Comparison of ENCODE assay signal across 1 cellular context in genomic region chr9:72365525-72366256, GRCh38.
A peak's percentile ranks its signal among the peaks of the same experiment; 100 is the strongest.
TF ChIP-seq lines count a peak whose summit lies in the region.

No MANE protein-coding gene starts in this region.

TF ChIP-seq in HepG2, 621 proteins besides CTCF, POLR2A, EP300 and RAD21 (continued from another document and continues in another):
- TF ChIP-seq KLF16 (CRISPR knock-in tag; IDR thresholded peaks at IDR 0.05) (no peak), ZMYM4 (CRISPR knock-in tag; IDR thresholded peaks at IDR 0.05) (no peak; the same call in 1 of the 2 replicates), ZFP37 (CRISPR knock-in tag; IDR thresholded peaks at IDR 0.05; ENCODE audit: borderline replicate concordance) (no peak; the same call in 1 of the 2 replicates), HDAC6 (IDR thresholded peaks at IDR 0.05; ENCODE audit: low read depth, low read length) (no peak), ZNF816 (CRISPR knock-in tag; IDR thresholded peaks at IDR 0.05; ENCODE audit: borderline replicate concordance) (peak; percentile 66; the same call in 1 of the 2 replicates), RORA (CRISPR knock-in tag; IDR thresholded peaks at IDR 0.05) (no peak), MAF1 (CRISPR knock-in tag; IDR thresholded peaks at IDR 0.05; ENCODE audit: borderline replicate concordance) (no peak), ISL2 (CRISPR knock-in tag; IDR thresholded peaks at IDR 0.05) (no peak), ZNF446 (CRISPR knock-in tag; IDR thresholded peaks at IDR 0.05) (no peak), PATZ1 (CRISPR knock-in tag; IDR thresholded peaks at IDR 0.05) (peak; percentile 78), ZNF687 (CRISPR knock-in tag; IDR thresholded peaks at IDR 0.05) (peak; percentile 97), ZKSCAN5 (CRISPR knock-in tag; IDR thresholded peaks at IDR 0.05) (no peak), RBM39 (IDR thresholded peaks at IDR 0.05; ENCODE audit: low read depth, low read length, poor library complexity, severe bottlenecking) (peak; percentile 14), HNRNPUL1 (IDR thresholded peaks at IDR 0.05; ENCODE audit: low read depth, low read length) (no peak), ZNF12 (CRISPR knock-in tag; IDR thresholded peaks at IDR 0.05) (peak; percentile 52; the same call in 1 of the 2 replicates), SNRNP70 (IDR thresholded peaks at IDR 0.05; ENCODE audit: low read depth, low read length) (no peak), MLLT10 (CRISPR knock-in tag; IDR thresholded peaks at IDR 0.05) (no peak), ZBTB7B (CRISPR knock-in tag; IDR thresholded peaks at IDR 0.05) (no peak), ZNF563 (CRISPR knock-in tag; IDR thresholded peaks at IDR 0.05) (no peak), ZNF460 (CRISPR knock-in tag; IDR thresholded peaks at IDR 0.05; ENCODE audit: borderline replicate concordance) (peak; percentile 34; the same call in 1 of the 2 replicates), NR2F2 (IDR thresholded peaks at IDR 0.05; ENCODE audit: borderline replicate concordance, low read depth) (no peak), ATF7-NPFF (CRISPR knock-in tag; IDR thresholded peaks at IDR 0.05; ENCODE audit: low read depth) (peak; percentile 46), MBNL3 (CRISPR knock-in tag; conservative IDR thresholded peaks at IDR 0.05) (no peak), ZFP91 (CRISPR knock-in tag; IDR thresholded peaks at IDR 0.05; ENCODE audit: borderline replicate concordance) (peak; percentile 84; the same call in 1 of the 2 replicates), ZKSCAN1 (IDR thresholded peaks at IDR 0.05; ENCODE audit: low read length) (no peak), NFIC (IDR thresholded peaks at IDR 0.05; ENCODE audit: low read length) (0 out of 2 replicates have a peak, but pooled peaks have one; percentile 66), HMGXB3 (CRISPR knock-in tag; IDR thresholded peaks at IDR 0.05; ENCODE audit: borderline replicate concordance) (0 out of 2 replicates have a peak, but pooled peaks have one; percentile 36), ARID2 (CRISPR knock-in tag; IDR thresholded peaks at IDR 0.05; ENCODE audit: borderline replicate concordance) (no peak), KDM5A (IDR thresholded peaks at IDR 0.05; ENCODE audit: borderline replicate concordance, low read length) (no peak), ZBTB4 (CRISPR knock-in tag; IDR thresholded peaks at IDR 0.05; ENCODE audit: borderline replicate concordance) (no peak), HDAC2 (CRISPR knock-in tag; IDR thresholded peaks at IDR 0.05) (no peak), ZSCAN25 (CRISPR knock-in tag; IDR thresholded peaks at IDR 0.05) (no peak), NFYB (CRISPR knock-in tag; IDR thresholded peaks at IDR 0.05) (no peak), DDIT3 (CRISPR knock-in tag; IDR thresholded peaks at IDR 0.05) (no peak), DPF2 (CRISPR knock-in tag; IDR thresholded peaks at IDR 0.05; ENCODE audit: borderline replicate concordance, low read depth) (0 out of 2 replicates have a peak, but pooled peaks have one; percentile 28), ZFP90 (CRISPR knock-in tag; IDR thresholded peaks at IDR 0.05; ENCODE audit: borderline replicate concordance) (no peak), NFKB2 (CRISPR knock-in tag; IDR thresholded peaks at IDR 0.05; ENCODE audit: borderline replicate concordance) (peak; percentile 45; the same call in 1 of the 2 replicates), FOXM1 (CRISPR knock-in tag; IDR thresholded peaks at IDR 0.05) (no peak), NFAT5 (CRISPR knock-in tag; IDR thresholded peaks at IDR 0.05) (no peak), AHR (CRISPR knock-in tag; IDR thresholded peaks at IDR 0.05) (no peak; the same call in 1 of the 2 replicates), SMAD3 (CRISPR knock-in tag; IDR thresholded peaks at IDR 0.05) (no peak; the same call in 1 of the 2 replicates), RARA (CRISPR knock-in tag; IDR thresholded peaks at IDR 0.05) (peak; percentile 33; the same call in 1 of the 2 replicates), ZNF274 (CRISPR knock-in tag; IDR thresholded peaks at IDR 0.05) (no peak; the same call in 1 of the 2 replicates), ZNF382 (CRISPR knock-in tag; IDR thresholded peaks at IDR 0.05; ENCODE audit: borderline replicate concordance) (no peak)
